In genomic region chr7:73518470-73518869, GRCh38 we compare ENCODE assay signal across 10 cellular contexts. TPM values are rescaled to one million over a fixed set of nuclear protein-coding genes. Genes with fewer than 3 reads are reported as not detected.
DNase-seq lines count a peak whose midpoint lies in the region; ATAC-seq and TF ChIP-seq lines count a peak whose summit lies in the region.
"Had no signal": no experiment of that assay in that cellular context is flagged by ENCODE, and none has a peak within 500 bp of the region (broad histone marks: within the 10 kb centered on the region; RNA-seq: fewer than 3 reads in every experiment).

No MANE protein-coding gene starts in this region.

- H3K27ac Mint-ChIP-seq in Calu3 (ENCODE audit: unreplicated experiment) (no peak overlapping the region), chondrocyte (ENCODE audit: unreplicated experiment) (peak overlapping the region; percentile 65)

- H2AFZ ChIP-seq in MM.1S (ENCODE audit: low read length) = no peak overlapping the region
- H2AFZ ChIP-seq in neuron (ENCODE audit: low read depth, low read length) = no peak overlapping the region

- H3K27me3 ChIP-seq in MM.1S (replicated peaks; ENCODE audit: insufficient read depth, low read length) (no peaks in the 10 kb centered on the region), neuron (ENCODE audit: insufficient read depth, low read length) (no peaks in the 10 kb centered on the region)
- H3K27me3 ChIP-seq: pancreas, SJSA1 had no signal

- no peaks in the 10 kb centered on the region for H3K9me2 ChIP-seq in MM.1S (replicated peaks; ENCODE audit: insufficient read depth, low read length)

- H3K27me3 Mint-ChIP-seq in Calu3 (ENCODE audit: unreplicated experiment) (no peaks in the 10 kb centered on the region), chondrocyte (ENCODE audit: low read depth) (no peaks in the 10 kb centered on the region)

- H3K9me3 ChIP-seq in MM.1S (replicated peaks; ENCODE audit: insufficient read depth, low read length) (no peaks in the 10 kb centered on the region), neuron (ENCODE audit: low read length) (peaks cover 3% of the 10 kb centered on the region)
- H3K9me3 ChIP-seq: pancreas, SJSA1 had no signal

- intact Hi-C loops in Calu3 (cut with micrococcal nuclease; ENCODE audit: unreplicated experiment) = no loop called here

- H3K36me3 Mint-ChIP-seq in Calu3 (ENCODE audit: insufficient read depth, unreplicated experiment) (peaks cover 40% of the 10 kb centered on the region), chondrocyte (ENCODE audit: low read depth) (peaks cover 13% of the 10 kb centered on the region)

- H3K4me3 Mint-ChIP-seq in Calu3 (ENCODE audit: low read depth, unreplicated experiment) (peak overlapping the region; percentile 96), chondrocyte (ENCODE audit: unreplicated experiment) (peak overlapping the region; percentile 86)

- DNase-seq in Calu3 = no peak
- no peak for DNase-seq in MM.1S
- DNase-seq in chondrocyte (ENCODE audit: low spot score) = peak; percentile 37
- DNase-seq in NCI-H1417 (lab: John Stamatoyannopoulos, UW) = no peak
- no peak for DNase-seq in NCI-H2171 (lab: John Stamatoyannopoulos, UW)
- DNase-seq in SK-N-DZ (ENCODE audit: low spot score) = no peak

- no peak overlapping the region for H3K9ac ChIP-seq in MM.1S (ENCODE audit: low read length)

- no peak for ATAC-seq in HG03280 (IDR thresholded peaks at IDR 0.05; ENCODE audit: unreplicated experiment)
- ATAC-seq: pancreas had no signal

- no TSS peak for BruUV-seq in Calu3 (replicated peaks; lab: Mats Ljungman, UMichigan)

- CTCF ChIA-PET in Calu3 (lab: Charles Lee) = no interaction called here

- H3K4me1 ChIP-seq in MM.1S (ENCODE audit: low read length) (peaks cover 10% of the 10 kb centered on the region), neuron (ENCODE audit: insufficient read depth, low read length) (peaks cover 20% of the 10 kb centered on the region)

- peak overlapping the region; percentile 73 for H3K4me2 ChIP-seq in MM.1S (ENCODE audit: low read depth, low read length)

- peaks cover 13% of the 10 kb centered on the region; the same call in 1 of the 2 replicates for H3F3A ChIP-seq in MM.1S (ENCODE audit: insufficient read depth, low read length)

- peaks cover 81% of the 10 kb centered on the region for H3K79me2 ChIP-seq in MM.1S (ENCODE audit: low read length)

- peaks cover 50% of the 10 kb centered on the region for H4K20me1 ChIP-seq in MM.1S (ENCODE audit: insufficient read depth, low read length)

- H3K36me3 ChIP-seq in MM.1S (replicated peaks; ENCODE audit: insufficient read depth, low read length) (peaks cover 3% of the 10 kb centered on the region; the same call in 1 of the 2 replicates), neuron (ENCODE audit: insufficient read depth, low read length) (peaks cover 54% of the 10 kb centered on the region)

- H3K4me1 Mint-ChIP-seq in Calu3 (ENCODE audit: low read depth, unreplicated experiment) (peaks cover 8% of the 10 kb centered on the region), chondrocyte (ENCODE audit: low read depth) (peaks cover 57% of the 10 kb centered on the region)

- H3K9me3 Mint-ChIP-seq in Calu3 (ENCODE audit: low read depth, unreplicated experiment) (no peaks in the 10 kb centered on the region), chondrocyte (ENCODE audit: low read depth) (no peaks in the 10 kb centered on the region)

- H3K4me3 ChIP-seq in MM.1S (ENCODE audit: low read length) (0 out of 2 replicates have a peak overlapping the region, but pooled peaks have one; percentile 64), neuron (ENCODE audit: low read length) (peak overlapping the region; percentile 56)
- H3K4me3 ChIP-seq: pancreas, SJSA1 had no signal

- TF ChIP-seq CTCF in Calu3 (IDR thresholded peaks at IDR 0.05; ENCODE audit: unreplicated experiment) (no peak), MM.1S (IDR thresholded peaks at IDR 0.05; ENCODE audit: low read length) (no peak), chondrocyte (IDR thresholded peaks at IDR 0.05) (no peak)

- H3K27ac ChIP-seq in MM.1S (ENCODE audit: low read length) = no peak overlapping the region
- H3K27ac ChIP-seq: pancreas, SJSA1 had no signal

RNA-seq across cellular contexts. Expression of gene BAZ1B, which starts 3.6 kb away (rescaled TPM):
- total RNA-seq in Calu3 (2022) (44.6 and 45.1 TPM in 2 replicates), chondrocyte (64.9 to 74.9 TPM (median 65.5 TPM) in 3 replicates)
- 70.3 and 73.2 TPM in 2 replicates for polyA plus RNA-seq in SK-N-DZ (2014; cell fraction: cytosol; rRNA removed)
- polyA plus RNA-seq in SK-N-DZ (2014; cell fraction: nucleus; rRNA removed) = 52.0 and 55.5 TPM in 2 replicates

RNA-seq across cellular contexts. Expression of gene BCL7B, which starts 39.0 kb away (rescaled TPM):
- total RNA-seq in Calu3 (2022) = 37.8 and 44.6 TPM in 2 replicates
- 35.7 to 40.2 TPM (median 39.7 TPM) in 3 replicates for total RNA-seq in chondrocyte
- polyA plus RNA-seq in SK-N-DZ (2014; cell fraction: cytosol; rRNA removed) = 24.6 and 37.9 TPM in 2 replicates
- 14.4 and 18.5 TPM in 2 replicates for polyA plus RNA-seq in SK-N-DZ (2014; cell fraction: nucleus; rRNA removed)

RNA-seq across cellular contexts. Expression of gene TBL2, which starts 59.9 kb away (rescaled TPM):
- total RNA-seq in Calu3 (2022) = 33.3 and 35.9 TPM in 2 replicates
- 45.2 to 56.1 TPM (median 50.4 TPM) in 3 replicates for total RNA-seq in chondrocyte
- polyA plus RNA-seq in SK-N-DZ (2014; cell fraction: cytosol; rRNA removed) = 58.0 and 67.5 TPM in 2 replicates
- polyA plus RNA-seq in SK-N-DZ (2014; cell fraction: nucleus; rRNA removed) = 49.1 and 71.2 TPM in 2 replicates
